ENCODE assay signal across 10 cellular contexts in the genomic region with DNA sequence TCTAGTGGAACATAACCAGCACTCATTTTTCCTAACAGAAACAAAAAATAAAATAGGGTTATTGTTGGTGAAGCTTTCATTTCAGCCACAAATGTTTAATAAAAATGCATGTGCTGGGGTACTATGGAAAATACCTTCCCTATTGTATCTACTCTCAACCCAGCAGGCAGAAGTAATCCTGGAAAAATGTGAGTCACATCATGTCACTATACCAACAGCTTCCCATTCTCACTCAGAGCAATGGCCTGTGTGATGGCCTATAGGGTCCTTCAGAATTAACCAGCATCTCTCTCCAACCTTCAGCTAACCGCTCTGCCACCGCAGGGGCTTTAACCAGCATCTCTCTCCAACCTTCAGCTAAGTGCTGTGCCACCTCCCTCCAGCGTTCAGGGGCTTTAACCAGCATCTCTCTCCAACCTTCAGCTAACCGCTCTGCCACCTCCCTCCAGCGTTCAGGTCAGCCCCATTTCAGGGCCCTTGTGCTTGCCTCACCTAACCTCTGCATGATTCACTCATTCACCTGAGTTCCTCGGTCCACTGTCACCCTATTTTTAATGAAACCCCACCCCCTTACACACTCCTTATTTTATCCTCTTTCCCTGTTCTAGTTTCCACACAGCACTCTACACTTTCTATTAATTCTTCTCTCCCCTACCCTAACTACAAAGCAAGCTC. TPM values are rescaled to one million over a fixed set of nuclear protein-coding genes. Genes with fewer than 3 reads are reported as not detected.
DNase-seq lines count a peak whose midpoint lies in the region; ATAC-seq and TF ChIP-seq lines count a peak whose summit lies in the region.
"Had no signal": no experiment of that assay in that cellular context is flagged by ENCODE, and none has a peak within 500 bp of the region (broad histone marks: within the 10 kb centered on the region; RNA-seq: fewer than 3 reads in every experiment).

No MANE protein-coding gene starts in this region.

- no peak for DNase-seq in T-helper 2 cell treated with Interferon-gamma antibody and Interleukin-4, amounts not matched to agents 5 μg/mL and 100 μg/mL, for 36 hours (ENCODE audit: low spot score)
- DNase-seq in T-helper 2 cell (no peak), RWPE1 (ENCODE audit: low spot score) (peak; percentile 55), progenitor cell of endocrine pancreas (ENCODE audit: low spot score, unreplicated experiment) (no peak), COLO829 (ENCODE audit: low spot score) (no peak)
- DNase-seq in stimulated activated CD4-positive, alpha-beta T cell treated with anti-CD3 and anti-CD28 coated beads, Interleukin-4, amount 100 ng/mL, for 4 hours: no peak
- DNase-seq: activated CD4-positive, alpha-beta T cell treated with anti-CD3 and anti-CD28 coated beads, Interleukin-2, amount 50 U/mL, for 1 hour; Peyer's patch had no signal

- no peaks in the 10 kb centered on the region for H3K27me3 Mint-ChIP-seq in T-helper 2 cell treated with Interferon-gamma antibody and Interleukin-4, amounts not matched to agents 5 μg/mL and 100 μg/mL, for 36 hours (ENCODE audit: low read depth)
- no peaks in the 10 kb centered on the region for H3K27me3 Mint-ChIP-seq in progenitor cell of endocrine pancreas

- TF ChIP-seq CTCF in RWPE1 (conservative IDR thresholded peaks at IDR 0.05; ENCODE audit: low read depth) (no peak), progenitor cell of endocrine pancreas (IDR thresholded peaks at IDR 0.05; ENCODE audit: unreplicated experiment) (no peak)

- POLR2A ChIA-PET in RWPE1 (lab: Yijun Ruan, JAX; ENCODE audit: low non-redundant PET): no interaction called here

- CTCF ChIA-PET in RWPE1 (lab: Yijun Ruan, JAX): interaction anchor here (1.1 kb wide), 1 partner anchor 28 kb away, joined by 3 read pairs; no protein-coding TSS in a partner anchor

- H3K4me3 Mint-ChIP-seq in T-helper 2 cell treated with Interferon-gamma antibody and Interleukin-4, amounts not matched to agents 5 μg/mL and 100 μg/mL, for 36 hours: no peak overlapping the region
- H3K4me3 Mint-ChIP-seq in progenitor cell of endocrine pancreas (ENCODE audit: low read depth): no peak overlapping the region

- ATAC-seq in esophagus mucosa (peak; percentile 63), HG03139 (IDR thresholded peaks at IDR 0.05; ENCODE audit: unreplicated experiment) (no peak)

- H3K27ac Mint-ChIP-seq in T-helper 2 cell treated with Interferon-gamma antibody and Interleukin-4, amounts not matched to agents 5 μg/mL and 100 μg/mL, for 36 hours: peak overlapping the region; percentile 41
- peak overlapping the region; percentile 84 for H3K27ac Mint-ChIP-seq in progenitor cell of endocrine pancreas

- H3K4me1 Mint-ChIP-seq in T-helper 2 cell treated with Interferon-gamma antibody and Interleukin-4, amounts not matched to agents 5 μg/mL and 100 μg/mL, for 36 hours (ENCODE audit: low read depth): peaks cover 33% of the 10 kb centered on the region
- H3K4me1 Mint-ChIP-seq in progenitor cell of endocrine pancreas (ENCODE audit: low read depth): peaks cover 20% of the 10 kb centered on the region

- peaks cover 15% of the 10 kb centered on the region for H3K36me3 Mint-ChIP-seq in T-helper 2 cell treated with Interferon-gamma antibody and Interleukin-4, amounts not matched to agents 5 μg/mL and 100 μg/mL, for 36 hours (ENCODE audit: low read depth)
- peaks cover 7% of the 10 kb centered on the region for H3K36me3 Mint-ChIP-seq in progenitor cell of endocrine pancreas (ENCODE audit: insufficient read depth)

- peak overlapping the region; percentile 54 for H3K27ac ChIP-seq in RWPE1
- H3K27ac ChIP-seq: Peyer's patch had no signal

- H3K9me3 Mint-ChIP-seq in T-helper 2 cell treated with Interferon-gamma antibody and Interleukin-4, amounts not matched to agents 5 μg/mL and 100 μg/mL, for 36 hours: no peaks in the 10 kb centered on the region
- H3K9me3 Mint-ChIP-seq in progenitor cell of endocrine pancreas (ENCODE audit: low read depth): peaks cover 2% of the 10 kb centered on the region

RNA-seq across cellular contexts. Expression of a gene that starts 34.0 kb away (rescaled TPM):
- 93.4 TPM for total RNA-seq in esophagus mucosa
- total RNA-seq in progenitor cell of endocrine pancreas: 82.6 and 87.8 TPM in 2 replicates
